ENCODE assay signal across 8 cellular contexts in the genomic region with DNA sequence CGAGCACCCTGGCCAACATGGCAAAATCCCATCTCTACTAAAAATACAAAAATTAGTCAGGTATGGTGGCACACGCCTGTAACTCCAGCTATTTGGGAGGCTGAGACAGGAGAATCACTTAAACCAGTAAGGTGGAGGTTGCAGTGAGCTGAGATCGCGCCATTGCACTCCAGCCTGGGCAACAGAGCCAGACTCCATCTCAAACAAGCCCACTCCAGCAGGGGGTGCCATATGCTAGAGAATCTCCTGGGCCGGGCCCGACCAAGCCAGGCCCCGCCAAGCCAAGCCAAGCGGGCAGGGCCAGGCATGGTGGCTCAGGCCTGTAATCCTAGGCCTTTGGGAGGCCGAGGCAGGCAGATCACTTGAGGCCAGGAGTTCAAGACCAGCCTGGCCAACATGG. TPM values are rescaled to one million over a fixed set of nuclear protein-coding genes. Genes with fewer than 3 reads are reported as not detected.
DNase-seq lines count a peak whose midpoint lies in the region; ATAC-seq and TF ChIP-seq lines count a peak whose summit lies in the region.
"Not testable (repeated sequence)": the region's sequence is repeated elsewhere in the genome, so short reads cannot be mapped to it uniquely, and the experiment has no call there.

No MANE protein-coding gene starts in this region.

- not testable (repeated sequence) for H3K9me3 Mint-ChIP-seq in activated naive CD8-positive, alpha-beta T cell treated with anti-CD3 and anti-CD28 coated beads, Interleukin-2, amount 50 U/mL, for 24 hours; natural killer cell

- H3K4me3 Mint-ChIP-seq in activated naive CD8-positive, alpha-beta T cell treated with anti-CD3 and anti-CD28 coated beads, Interleukin-2, amount 50 U/mL, for 24 hours; natural killer cell: not testable (repeated sequence)

- H3K4me1 ChIP-seq in Panc1 (ENCODE audit: control insufficient read depth, insufficient read depth, low read length), result not testable (repeated sequence)

- CTCF ChIA-PET in Panc1 (lab: Charles Lee), result not testable (repeated sequence)

- in situ Hi-C loops in Panc1 (cut with HindIII; ENCODE audit: low pct_unique_long_range_greater_than_20kb, low sequenced_read_pairs), result not testable (repeated sequence)

- TF ChIP-seq CTCF in Panc1 (IDR thresholded peaks at IDR 0.05), result not testable (repeated sequence)
- TF ChIP-seq CTCF in foreskin fibroblast (IDR thresholded peaks at IDR 0.05; ENCODE audit: low read depth, low read length), result peak; percentile 4
- TF ChIP-seq CTCF in natural killer cell (IDR thresholded peaks at IDR 0.05), result peak; percentile 10

- not testable (repeated sequence) for BruUV-seq in Panc1 (replicated peaks; lab: Mats Ljungman, UMichigan)

- not testable (repeated sequence) for H3K27me3 ChIP-seq in H7 (ENCODE audit: control insufficient read depth, insufficient read depth, low read length); Panc1 (ENCODE audit: control insufficient read depth, insufficient read depth, low read length)

- intact Hi-C loops in Panc1 (cut with micrococcal nuclease; ENCODE audit: unreplicated experiment); natural killer cell (cut with micrococcal nuclease): not testable (repeated sequence)

- not testable (repeated sequence) for H3K36me3 ChIP-seq in H7 (replicated peaks; ENCODE audit: control insufficient read depth, insufficient read depth, low read length); Panc1 (ENCODE audit: control insufficient read depth, insufficient read depth, low read length)

- not testable (repeated sequence) for H3K27ac Mint-ChIP-seq in activated naive CD8-positive, alpha-beta T cell treated with anti-CD3 and anti-CD28 coated beads, Interleukin-2, amount 50 U/mL, for 24 hours; natural killer cell

- peak; percentile 92 for ATAC-seq in Panc1
- ATAC-seq in activated naive CD8-positive, alpha-beta T cell treated with anti-CD3 and anti-CD28 coated beads, Interleukin-2, amount 50 U/mL, for 24 hours, result peak; percentile 97
- peak; percentile 83 to 94 (median 94) for ATAC-seq in natural killer cell

- not testable (repeated sequence) for H3K36me3 Mint-ChIP-seq in activated naive CD8-positive, alpha-beta T cell treated with anti-CD3 and anti-CD28 coated beads, Interleukin-2, amount 50 U/mL, for 24 hours (ENCODE audit: low read depth); natural killer cell

- H3K27me3 Mint-ChIP-seq in activated naive CD8-positive, alpha-beta T cell treated with anti-CD3 and anti-CD28 coated beads, Interleukin-2, amount 50 U/mL, for 24 hours; natural killer cell (ENCODE audit: low read depth in 2 of 2): not testable (repeated sequence)

- H3K4me1 Mint-ChIP-seq in activated naive CD8-positive, alpha-beta T cell treated with anti-CD3 and anti-CD28 coated beads, Interleukin-2, amount 50 U/mL, for 24 hours; natural killer cell: not testable (repeated sequence)

- POLR2A ChIA-PET in Panc1 (lab: Charles Lee), result not testable (repeated sequence)

- H3K9me3 ChIP-seq in Panc1 (ENCODE audit: control insufficient read depth, insufficient read depth, low read depth, low read length), result not testable (repeated sequence)

- not testable (repeated sequence) for H3K27ac ChIP-seq in Panc1 (ENCODE audit: low read length)

- not testable (repeated sequence) for H3K4me3 ChIP-seq in H7 (ENCODE audit: insufficient read depth, low read depth, low read length); Panc1 (ENCODE audit: low read depth in 2 of 2, low read length in 2 of 2); foreskin fibroblast (ENCODE audit: low read depth in 1 of 2, low read length in 2 of 2)

- DNase-seq in AG20443 (ENCODE audit: low spot score) (peak; percentile 52), H7 (peak; percentile 78), foreskin fibroblast (peak in 1 of 2 donors; percentile 59), natural killer cell (peak; percentile 59)
- not testable (repeated sequence) for DNase-seq in Panc1 (ENCODE audit: low read depth, low spot score)
- DNase-seq in activated CD4-positive, alpha-beta T cell treated with anti-CD3 and anti-CD28 coated beads, Interleukin-2, amount 50 U/mL, for 48 hours, result peak; percentile 72 to 80
- peak; percentile 78 for DNase-seq in activated naive CD8-positive, alpha-beta T cell treated with anti-CD3 and anti-CD28 coated beads, Interleukin-2, amount 50 U/mL, for 24 hours
- peak; percentile 46 for DNase-seq in stimulated activated CD8-positive, alpha-beta memory T cell treated with anti-CD3 and anti-CD28 coated beads, Interleukin-15, amount 100 ng/mL, for 1 hour (ENCODE audit: low read depth)

RNA-seq across cellular contexts. Expression of a gene that starts 8.4 kb away (rescaled TPM):
- 82.3 and 113 TPM in 2 replicates for total RNA-seq in H7 (2014; rRNA removed; shearing (Covaris generic))
- total RNA-seq in Panc1 (2021; ENCODE audit: unreplicated experiment) (78.1 TPM), natural killer cell (1 to 10 TPM; 5.2 to 6.3 (median 5.5) TPM)
- polyA plus RNA-seq in Panc1 (2012; ENCODE audit: insufficient read length), result 96.2 TPM

RNA-seq across cellular contexts. Expression of a gene that starts 40.8 kb away (rescaled TPM):
- 798 and 1,235 TPM in 2 replicates for total RNA-seq in H7 (2014; rRNA removed; shearing (Covaris generic))
- total RNA-seq in Panc1 (2021; ENCODE audit: unreplicated experiment) (422 TPM), natural killer cell (100 to 1,000 TPM; 331 to 341 (median 334) TPM)
- polyA plus RNA-seq in Panc1 (2012; ENCODE audit: insufficient read length), result 224 TPM

RNA-seq across cellular contexts. Expression of a gene that starts 54.1 kb away (rescaled TPM):
- total RNA-seq in H7 (2014; rRNA removed; shearing (Covaris generic)), result 29.4 and 35.0 TPM in 2 replicates
- total RNA-seq in Panc1 (2021; ENCODE audit: unreplicated experiment) (19.9 TPM), natural killer cell (1 to 10 TPM; 3.6 to 4.5 (median 3.9) TPM)
- 38.9 TPM for polyA plus RNA-seq in Panc1 (2012; ENCODE audit: insufficient read length)

Comparison
In these comparisons a context has a peak if more than half of its experiments do, and no peak if none do; other contexts are left out.
1. RNA of a gene that starts 8.4 kb away (total RNA-seq): 82.3 to 113 TPM in H7 and 78.1 TPM in Panc1 (single experiment); 5.2 to 6.3 TPM in natural killer cell; every median in the first group is over 10 times any median in the second.
2. Peak in every context shown above with its lines, with median percentiles within 50 percentile points of each other: ATAC-seq.